ENCODE assay signal across 16 cellular contexts in genomic region chr1:58156124-58156468, GRCh38.
DNase-seq lines count a peak whose midpoint lies in the region; ATAC-seq and TF ChIP-seq lines count a peak whose summit lies in the region.
"Had no signal": no experiment of that assay in that cellular context is flagged by ENCODE, and none has a peak within 500 bp of the region (broad histone marks: within the 10 kb centered on the region; RNA-seq: fewer than 3 reads in every experiment).

No MANE protein-coding gene starts in this region.

- H3K4me2 ChIP-seq in Karpas-422 (ENCODE audit: low read depth, low read length, poor library complexity, severe bottlenecking), result peak overlapping the region; percentile 89
- H3K4me2 ChIP-seq: A549 had no signal

- no peaks in the 10 kb centered on the region for H3K79me2 ChIP-seq in Karpas-422 (ENCODE audit: low read length)

- ATAC-seq in GM19324 (IDR thresholded peaks at IDR 0.05; ENCODE audit: low FRiP score, unreplicated experiment), result peak; percentile 75
- peak; percentile 72 for ATAC-seq in HG02798 (IDR thresholded peaks at IDR 0.05; ENCODE audit: poor library complexity, unreplicated experiment)
- ATAC-seq in activated T-helper 17 cell treated with anti-CD3 and anti-CD28 coated beads, Interleukin-2, amount 50 U/mL, for 72 hours (replicated peaks), result no peak
- ATAC-seq: A549; activated CD8-positive, alpha-beta T cell treated with anti-CD3 and anti-CD28 coated beads, Interleukin-2, amount 10 ng/mL, durations not matched to agents 7 days and 5 days; natural killer cell treated with Interleukin-12 subunit alpha and Interleukin-12 subunit beta and Interleukin-15 and Interleukin-18, amount 100 ng/mL, for 72 hours; stimulated activated naive CD8-positive, alpha-beta T cell treated with anti-CD3 and anti-CD28 coated beads, Interleukin-15, amount 100 ng/mL, for 72 hours had no signal

- H3K9me2 ChIP-seq in Karpas-422 (replicated peaks; ENCODE audit: insufficient read depth, low read length), result no peaks in the 10 kb centered on the region

- no peaks in the 10 kb centered on the region for H3K9me3 ChIP-seq in Karpas-422 (ENCODE audit: low read length)
- H3K9me3 ChIP-seq: A549, HAP-1 had no signal

- peak overlapping the region; percentile 99 for H3K27ac ChIP-seq in Karpas-422 (ENCODE audit: low read length)
- H3K27ac ChIP-seq: A549, foreskin keratinocyte had no signal

- peak overlapping the region; percentile 91 for H3K9ac ChIP-seq in Karpas-422 (ENCODE audit: low read length)

- H3K4me3 ChIP-seq in Karpas-422 (ENCODE audit: low read length), result peak overlapping the region; percentile 48
- H3K4me3 ChIP-seq: A549, HAP-1 had no signal

- POLR2A ChIA-PET in GM10248 (lab: Yijun Ruan, JAX), result no interaction called here

- H3K36me3 Mint-ChIP-seq in activated T-helper 17 cell treated with anti-CD3 and anti-CD28 coated beads, Interleukin-2, amount 50 U/mL, for 72 hours (ENCODE audit: low read depth), result no peaks in the 10 kb centered on the region
- H3K36me3 Mint-ChIP-seq: natural killer cell treated with Interleukin-12 subunit alpha and Interleukin-12 subunit beta and Interleukin-15 and Interleukin-18, amount 100 ng/mL, for 72 hours had no signal

- H3K27ac Mint-ChIP-seq in activated T-helper 17 cell treated with anti-CD3 and anti-CD28 coated beads, Interleukin-2, amount 50 U/mL, for 72 hours, result no peak overlapping the region
- H3K27ac Mint-ChIP-seq: activated CD8-positive, alpha-beta T cell treated with anti-CD3 and anti-CD28 coated beads, Interleukin-2, amount 10 ng/mL, durations not matched to agents 7 days and 5 days; natural killer cell treated with Interleukin-12 subunit alpha and Interleukin-12 subunit beta and Interleukin-15 and Interleukin-18, amount 100 ng/mL, for 72 hours; stimulated activated naive CD8-positive, alpha-beta T cell treated with anti-CD3 and anti-CD28 coated beads, Interleukin-15, amount 100 ng/mL, for 72 hours had no signal

- no peaks in the 10 kb centered on the region for H3K4me1 Mint-ChIP-seq in activated T-helper 17 cell treated with anti-CD3 and anti-CD28 coated beads, Interleukin-2, amount 50 U/mL, for 72 hours
- H3K4me1 Mint-ChIP-seq: stimulated activated naive CD8-positive, alpha-beta T cell treated with anti-CD3 and anti-CD28 coated beads, Interleukin-15, amount 100 ng/mL, for 72 hours had no signal

- TF ChIP-seq CTCF in GM10248 (IDR thresholded peaks at IDR 0.05; ENCODE audit: control extremely low read depth, extremely low read depth, low read depth, missing control alignments), result no peak

- peaks cover 12% of the 10 kb centered on the region for H3K27me3 Mint-ChIP-seq in activated T-helper 17 cell treated with anti-CD3 and anti-CD28 coated beads, Interleukin-2, amount 50 U/mL, for 72 hours
- H3K27me3 Mint-ChIP-seq: natural killer cell treated with Interleukin-12 subunit alpha and Interleukin-12 subunit beta and Interleukin-15 and Interleukin-18, amount 100 ng/mL, for 72 hours; stimulated activated naive CD8-positive, alpha-beta T cell treated with anti-CD3 and anti-CD28 coated beads, Interleukin-15, amount 100 ng/mL, for 72 hours had no signal

- no peaks in the 10 kb centered on the region for H4K20me1 ChIP-seq in Karpas-422 (ENCODE audit: insufficient read depth, low read depth, low read length)

- no peaks in the 10 kb centered on the region for H3K36me3 ChIP-seq in Karpas-422 (ENCODE audit: insufficient read depth, low read length)
- H3K36me3 ChIP-seq: HAP-1 had no signal

- H3K9me3 Mint-ChIP-seq in activated T-helper 17 cell treated with anti-CD3 and anti-CD28 coated beads, Interleukin-2, amount 50 U/mL, for 72 hours, result no peaks in the 10 kb centered on the region
- H3K9me3 Mint-ChIP-seq: natural killer cell treated with Interleukin-12 subunit alpha and Interleukin-12 subunit beta and Interleukin-15 and Interleukin-18, amount 100 ng/mL, for 72 hours; stimulated activated naive CD8-positive, alpha-beta T cell treated with anti-CD3 and anti-CD28 coated beads, Interleukin-15, amount 100 ng/mL, for 72 hours had no signal

- CTCF ChIA-PET in GM10248 (lab: Yijun Ruan, JAX), result interaction anchor here (1.1 to 4.1 kb wide), 4 partner anchors 9 to 1335 kb away, joined by 3 to 13 read pairs (median 4); no protein-coding TSS in a partner anchor

- peak; percentile 22 for DNase-seq in GM10248 (ENCODE audit: extremely low spot score)
- peak; percentile 95 for DNase-seq in Karpas-422
- DNase-seq in cortex of kidney (lab: John Stamatoyannopoulos, UW), result no peak
- DNase-seq in NCI-H2029 treated with DMSO at 0.1 percent for 48 hours (lab: John Stamatoyannopoulos, UW), result no peak
- no peak for DNase-seq in NCI-H1930 (lab: John Stamatoyannopoulos, UW)
- DNase-seq: activated CD8-positive, alpha-beta T cell treated with anti-CD3 and anti-CD28 coated beads, Interleukin-2, amount 10 ng/mL, durations not matched to agents 7 days and 5 days; DND-41; NCI-H2107; stimulated activated naive CD8-positive, alpha-beta T cell treated with anti-CD3 and anti-CD28 coated beads, Interleukin-15, amount 100 ng/mL, for 72 hours had no signal

- H3K4me1 ChIP-seq in Karpas-422 (ENCODE audit: low read length), result peaks cover 99% of the 10 kb centered on the region
- H3K4me1 ChIP-seq: A549, foreskin keratinocyte, HAP-1 had no signal

- H3K4me3 Mint-ChIP-seq in activated T-helper 17 cell treated with anti-CD3 and anti-CD28 coated beads, Interleukin-2, amount 50 U/mL, for 72 hours, result no peak overlapping the region
- H3K4me3 Mint-ChIP-seq: activated CD8-positive, alpha-beta T cell treated with anti-CD3 and anti-CD28 coated beads, Interleukin-2, amount 10 ng/mL, durations not matched to agents 7 days and 5 days; natural killer cell treated with Interleukin-12 subunit alpha and Interleukin-12 subunit beta and Interleukin-15 and Interleukin-18, amount 100 ng/mL, for 72 hours; stimulated activated naive CD8-positive, alpha-beta T cell treated with anti-CD3 and anti-CD28 coated beads, Interleukin-15, amount 100 ng/mL, for 72 hours had no signal

- 0 out of 2 replicates have a peak overlapping the region, but pooled peaks have one; percentile 53 for H2AFZ ChIP-seq in Karpas-422 (ENCODE audit: low read length)

- no peaks in the 10 kb centered on the region for H3K27me3 ChIP-seq in Karpas-422 (ENCODE audit: low read length)

Comparison
In these comparisons a context has a peak if more than half of its experiments do, and no peak if none do; other contexts are left out.
1. DNase-seq: peak in GM10248 (single experiment) and Karpas-422 (single experiment); none in cortex of kidney (single experiment), NCI-H2029 treated with DMSO at 0.1 percent for 48 hours (single experiment) and NCI-H1930 (0 of 2).